ENCODE assay signal across 9 cellular contexts in the genomic region with DNA sequence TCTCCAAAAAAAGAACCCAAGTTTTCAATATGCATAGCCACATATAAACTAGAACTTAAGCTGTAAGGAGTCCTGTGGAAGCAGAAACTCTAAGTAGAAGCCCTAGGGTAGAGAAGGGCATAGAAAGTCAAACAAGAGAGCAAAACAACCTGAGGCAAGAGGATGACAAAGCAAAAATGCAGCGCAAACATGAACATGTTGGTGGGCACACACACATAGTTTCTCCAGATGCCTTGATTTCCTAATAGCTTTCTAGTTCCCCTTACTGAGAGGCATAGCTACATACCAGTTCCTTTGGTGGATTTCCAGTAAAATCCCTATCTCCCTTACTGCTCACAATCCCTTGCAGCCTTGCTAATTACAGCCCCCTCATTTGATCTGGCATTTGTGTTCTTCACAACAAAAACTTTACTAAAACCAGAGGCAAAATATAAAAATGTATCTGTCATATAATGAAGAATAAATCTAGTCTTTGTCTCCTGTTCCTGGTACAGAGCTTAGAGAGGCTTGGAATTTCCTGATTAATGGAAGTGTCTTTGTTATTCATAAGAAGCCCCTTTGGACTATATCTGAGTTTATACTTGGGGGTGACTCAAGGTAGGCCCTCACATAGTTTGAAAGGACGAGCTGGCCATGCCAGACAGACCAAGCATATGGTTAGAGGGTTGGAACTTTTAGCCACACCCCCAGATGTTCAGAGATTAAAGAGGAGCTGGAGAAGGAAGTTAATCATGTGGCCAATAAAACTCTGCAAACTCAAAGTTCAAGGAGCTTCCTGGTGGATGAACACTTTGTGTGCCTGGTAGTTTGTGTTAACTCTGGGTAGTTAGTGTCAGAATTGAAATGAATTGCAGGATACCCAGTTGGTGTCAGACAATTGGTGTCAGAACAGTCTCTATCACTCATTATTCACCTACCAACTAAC. TPM values are rescaled to one million over a fixed set of nuclear protein-coding genes. Genes with fewer than 3 reads are reported as not detected.
A peak's percentile ranks its signal among the peaks of the same experiment; 100 is the strongest.
DNase-seq lines count a peak whose midpoint lies in the region; ATAC-seq and TF ChIP-seq lines count a peak whose summit lies in the region.
"Had no signal": no experiment of that assay in that cellular context is flagged by ENCODE, and none has a peak within 500 bp of the region (broad histone marks: within the 10 kb centered on the region; RNA-seq: fewer than 3 reads in every experiment).

No MANE protein-coding gene starts in this region.

- H3K27me3 Mint-ChIP-seq in CD14-positive monocyte (ENCODE audit: low read depth in 3 of 3) = peaks cover 0 to 8% (median 0%) of the 10 kb centered on the region in 3 donors
- no peaks in the 10 kb centered on the region for H3K27me3 Mint-ChIP-seq in endothelial cell (ENCODE audit: unreplicated experiment)

- peaks cover 0 to 2% of the 10 kb centered on the region in 2 donors for H3K27me3 ChIP-seq in mucosa of rectum (ENCODE audit: control insufficient read depth in 2 of 2, insufficient read depth in 2 of 2, low read length in 2 of 2)

- H3K9ac ChIP-seq in mucosa of rectum (ENCODE audit: low read depth in 1 of 2, low read length in 2 of 2) = peak overlapping the region in 1 of 2 donors; percentile 6

- ATAC-seq in GM19035 (IDR thresholded peaks at IDR 0.05; ENCODE audit: unreplicated experiment) = no peak
- ATAC-seq in GM21528 (IDR thresholded peaks at IDR 0.05; ENCODE audit: low FRiP score, unreplicated experiment) = no peak

- peak overlapping the region; percentile 56 to 68 for H3K27ac ChIP-seq in mucosa of rectum (ENCODE audit: low read depth in 2 of 2, low read length in 2 of 2)

- H3K36me3 ChIP-seq in mucosa of rectum (ENCODE audit: control insufficient read depth in 2 of 2, insufficient read depth in 2 of 2, low read length in 2 of 2) = peaks cover 0 to 10% of the 10 kb centered on the region in 2 donors

- no peak overlapping the region for H3K4me3 ChIP-seq in mucosa of rectum (ENCODE audit: low read length in 2 of 2)

- peak; percentile 53 for DNase-seq in CD14-positive monocyte (ENCODE audit: low spot score)
- DNase-seq in NCI-H226 = peak; percentile 35
- DNase-seq in endothelial cell (ENCODE audit: low spot score) = no peak
- no peak for DNase-seq in activated gamma-delta T cell (lab: John Stamatoyannopoulos, UW)
- DNase-seq in NCI-H748 treated with DMSO at 0.1 percent for 48 hours (lab: John Stamatoyannopoulos, UW) = no peak

- H3K4me1 ChIP-seq in mucosa of rectum (ENCODE audit: control insufficient read depth in 2 of 2, insufficient read depth in 2 of 2, low read length in 2 of 2) = peaks cover 10 to 21% of the 10 kb centered on the region in 2 donors

- H3K9me3 Mint-ChIP-seq in CD14-positive monocyte = no peaks in the 10 kb centered on the region
- H3K9me3 Mint-ChIP-seq in endothelial cell (ENCODE audit: unreplicated experiment) = no peaks in the 10 kb centered on the region
- H3K9me3 Mint-ChIP-seq: IgD-negative memory B cell had no signal

- H3K36me3 Mint-ChIP-seq in CD14-positive monocyte = peaks cover 7 to 26% of the 10 kb centered on the region in 2 donors
- peaks cover 8% of the 10 kb centered on the region for H3K36me3 Mint-ChIP-seq in endothelial cell (ENCODE audit: low read depth, unreplicated experiment)
- H3K36me3 Mint-ChIP-seq: IgD-negative memory B cell had no signal

- peaks cover 50% of the 10 kb centered on the region for H3K4me1 Mint-ChIP-seq in CD14-positive monocyte
- H3K4me1 Mint-ChIP-seq in endothelial cell (ENCODE audit: unreplicated experiment) = peaks cover 14% of the 10 kb centered on the region

- intact Hi-C loops in CD14-positive monocyte (cut with micrococcal nuclease) = no loop called here

- TF ChIP-seq CTCF in CD14-positive monocyte (IDR thresholded peaks at IDR 0.05) = no peak
- no peak for TF ChIP-seq CTCF in endothelial cell (IDR thresholded peaks at IDR 0.05; ENCODE audit: unreplicated experiment)

- H3K4me3 Mint-ChIP-seq in CD14-positive monocyte (peak overlapping the region in 1 of 2 donors; percentile 63), endothelial cell (ENCODE audit: unreplicated experiment) (no peak overlapping the region)
- H3K4me3 Mint-ChIP-seq: IgD-negative memory B cell had no signal

- H3K9me3 ChIP-seq in mucosa of rectum (ENCODE audit: control insufficient read depth in 2 of 2, low read length in 2 of 2) = no peaks in the 10 kb centered on the region

- H3K27ac Mint-ChIP-seq in CD14-positive monocyte (peak overlapping the region; percentile 76 to 95 (median 88)), endothelial cell (ENCODE audit: unreplicated experiment) (peak overlapping the region; percentile 21)
- H3K27ac Mint-ChIP-seq: IgD-negative memory B cell had no signal

RNA-seq across cellular contexts. Expression of gene ZCCHC13, which starts 52.7 kb away (rescaled TPM):
- polyA plus RNA-seq in CD14-positive monocyte = not detected
- not detected for total RNA-seq in endothelial cell (ENCODE audit: unreplicated experiment)
- polyA plus RNA-seq: IgD-negative memory B cell had no signal

Comparison
In these comparisons a context has a peak if more than half of its experiments do, and no peak if none do; other contexts are left out.
1. DNase-seq: peak in CD14-positive monocyte (single experiment) and NCI-H226 (single experiment); none in endothelial cell (single experiment), activated gamma-delta T cell (single experiment) and NCI-H748 treated with DMSO at 0.1 percent for 48 hours (single experiment).